Comparison of ENCODE assay signal across 20 cellular contexts in the genomic region with DNA sequence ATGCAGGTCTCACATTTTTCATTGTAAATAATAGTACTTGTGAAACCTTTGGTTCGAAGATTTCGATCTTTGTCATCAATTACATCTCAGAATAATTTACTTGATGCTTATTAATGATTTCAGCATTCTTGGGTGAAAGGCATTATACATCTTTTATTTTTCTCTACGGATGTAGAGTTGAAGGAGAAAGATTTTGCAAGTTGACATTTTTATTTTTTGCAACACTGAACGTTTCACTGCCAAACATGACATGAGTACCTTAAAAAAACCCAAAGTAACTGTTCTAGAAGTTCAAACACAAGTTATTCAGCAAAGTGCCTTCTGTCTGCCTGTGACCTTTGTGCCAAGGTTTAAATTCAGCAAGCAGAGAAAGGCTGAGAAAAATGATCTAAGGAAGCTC.
DNase-seq lines count a peak whose midpoint lies in the region; ATAC-seq, FAIRE-seq and TF ChIP-seq lines count a peak whose summit lies in the region.
"Had no signal": no experiment of that assay in that cellular context is flagged by ENCODE, and none has a peak within 500 bp of the region (broad histone marks: within the 10 kb centered on the region; RNA-seq: fewer than 3 reads in every experiment).

No MANE protein-coding gene starts in this region.

- no peaks in the 10 kb centered on the region for H3K36me3 ChIP-seq in heart right ventricle
- H3K36me3 ChIP-seq in HUES64 (ENCODE audit: insufficient read depth, low read length) = no peaks in the 10 kb centered on the region
- H3K36me3 ChIP-seq in endothelial cell of umbilical vein (ENCODE audit: control insufficient read depth in 2 of 2, extremely low read depth in 1 of 2, insufficient read depth in 2 of 2, low read length in 2 of 2) = no peaks in the 10 kb centered on the region
- no peaks in the 10 kb centered on the region for H3K36me3 ChIP-seq in parathyroid adenoma (ENCODE audit: control insufficient read depth, insufficient read depth, low read length)

- no peak for FAIRE-seq in endothelial cell of umbilical vein (lab: Jason Lieb, UNC)
- FAIRE-seq: D721Med, G401.6 had no signal

- DNase-seq in heart right ventricle = no peak
- no peak for DNase-seq in Right ventricle myocardium inferior (ENCODE audit: missing footprints)
- no peak for DNase-seq in endothelial cell of umbilical vein (ENCODE audit: low read depth, low spot score)
- DNase-seq in immature natural killer cell = no peak
- DNase-seq in AG08395 (ENCODE audit: low spot score) = no peak
- DNase-seq: AML-193; CD8-positive, alpha-beta T cell; DMS79 treated with DMSO at 0.1 percent for 48 hours; GOT3; Kasumi-1; NCI-H187; NCI-H345; NK-92 treated with Interleukin-12 subunit alpha and Interleukin-12 subunit beta, amount 100 ng/mL, for 24 hours; OCI-M1; SIG-M5 had no signal

- H3K27ac Mint-ChIP-seq in immature natural killer cell = no peak overlapping the region
- H3K27ac Mint-ChIP-seq: CD8-positive, alpha-beta T cell had no signal

- intact Hi-C loops in heart right ventricle (cut with DNase I) (loop anchor here in 2 of 10 donors (10.0 kb wide), 2 partner anchors 70 to 230 kb away; no protein-coding TSS in a partner anchor), Right ventricle myocardium inferior (cut with DNase I) (loop anchor here (10.0 kb wide), 1 partner anchor 70 kb away; no protein-coding TSS in a partner anchor), endothelial cell of umbilical vein (cut with micrococcal nuclease) (no loop called here)

- TF ChIP-seq CTCF in heart right ventricle (IDR thresholded peaks at IDR 0.05) (no peak), endothelial cell of umbilical vein (IDR thresholded peaks at IDR 0.05; ENCODE audit: extremely low read depth in 1 of 2, insufficient read depth in 1 of 2, low read depth in 1 of 2, low read length in 2 of 2) (no peak), parathyroid adenoma (IDR thresholded peaks at IDR 0.05) (no peak)

- CTCF ChIA-PET in endothelial cell of umbilical vein (lab: Charles Lee) = interaction anchor here (0.9 to 1.3 kb wide), 3 partner anchors 10 to 237 kb away, joined by 3 to 6 read pairs (median 4); no protein-coding TSS in a partner anchor

- no peaks in the 10 kb centered on the region for H3K9me1 ChIP-seq in endothelial cell of umbilical vein (replicated peaks; ENCODE audit: control insufficient read depth, extremely low read depth, insufficient read depth, low read length)

- 60 to 63% methylated on average over 4 of the region's 4 CpGs for WGBS in heart right ventricle, 2 donors
- 96% methylated on average over 1 of the region's 4 CpGs for WGBS in HUES64

- H3K79me2 ChIP-seq in endothelial cell of umbilical vein (ENCODE audit: control insufficient read depth, insufficient read depth, low read length) (no peaks in the 10 kb centered on the region), parathyroid adenoma (no peaks in the 10 kb centered on the region)

- peaks cover 3 to 7% (median 4%) of the 10 kb centered on the region in 3 donors for H3K27me3 Mint-ChIP-seq in immature natural killer cell (ENCODE audit: low read depth in 3 of 3)

- H3K9me3 ChIP-seq in heart right ventricle (peaks cover 0 to 20% (median 0%) of the 10 kb centered on the region in 11 donors), HUES64 (ENCODE audit: insufficient read depth, low read depth, low read length) (peaks cover 19% of the 10 kb centered on the region), endothelial cell of umbilical vein (replicated peaks; ENCODE audit: control insufficient read depth, insufficient read depth, low read length) (no peaks in the 10 kb centered on the region), parathyroid adenoma (ENCODE audit: control insufficient read depth, low read length) (no peaks in the 10 kb centered on the region)

- no peak overlapping the region for H3K4me3 Mint-ChIP-seq in immature natural killer cell
- H3K4me3 Mint-ChIP-seq: CD8-positive, alpha-beta T cell had no signal

- no TSS peak for BruUV-seq in endothelial cell of umbilical vein (replicated peaks; lab: Mats Ljungman, UMichigan)

- POLR2A ChIA-PET in endothelial cell of umbilical vein (lab: Charles Lee) = no interaction called here

- peaks cover 0 to 11% of the 10 kb centered on the region in 2 donors for H3K4me1 Mint-ChIP-seq in immature natural killer cell

- H2AFZ ChIP-seq in endothelial cell of umbilical vein (ENCODE audit: low read depth, low read length) = peak overlapping the region; percentile 44
- H2AFZ ChIP-seq in parathyroid adenoma = peak overlapping the region; percentile 63

- H3K4me3 ChIP-seq in heart right ventricle = no peak overlapping the region
- no peak overlapping the region for H3K4me3 ChIP-seq in HUES64 (ENCODE audit: low read length)
- no peak overlapping the region for H3K4me3 ChIP-seq in endothelial cell of umbilical vein (replicated peaks in 1 of 3; ENCODE audit: insufficient read depth in 1 of 3, low read depth in 1 of 3, low read length in 3 of 3)
- H3K4me3 ChIP-seq in parathyroid adenoma (ENCODE audit: low read depth, low read length) = no peak overlapping the region

- dilution Hi-C loops in endothelial cell of umbilical vein (cut with MboI; ENCODE audit: extremely low pct_ligation_motif_present, low sequenced_read_pairs) = no loop called here

- H3K9me3 Mint-ChIP-seq in immature natural killer cell = peaks cover 0 to 9% (median 0%) of the 10 kb centered on the region in 6 donors

- peak overlapping the region in 9 of 10 donors; percentile 31 to 88 (median 69) for H3K27ac ChIP-seq in heart right ventricle
- H3K27ac ChIP-seq in HUES64 (ENCODE audit: low read depth, low read length) = no peak overlapping the region
- H3K27ac ChIP-seq in endothelial cell of umbilical vein (ENCODE audit: insufficient read depth, low read depth, low read length) = no peak overlapping the region
- peak overlapping the region; percentile 62 for H3K27ac ChIP-seq in parathyroid adenoma

- no peaks in the 10 kb centered on the region for H4K20me1 ChIP-seq in endothelial cell of umbilical vein (replicated peaks; ENCODE audit: control insufficient read depth, extremely low read depth, insufficient read depth, low read length)

- no peak for ATAC-seq in heart right ventricle
- no peak for ATAC-seq in Right ventricle myocardium inferior
- no peak for ATAC-seq in GM21423 (IDR thresholded peaks at IDR 0.05; ENCODE audit: unreplicated experiment)
- ATAC-seq: CD8-positive, alpha-beta T cell had no signal

- 0 out of 2 replicates have a peak overlapping the region, but pooled peaks have one; percentile 19 for H3K9ac ChIP-seq in HUES64 (ENCODE audit: low read depth, low read length)
- no peak overlapping the region for H3K9ac ChIP-seq in endothelial cell of umbilical vein (replicated peaks; ENCODE audit: extremely low read depth, insufficient read depth, low read length)
- H3K9ac ChIP-seq in parathyroid adenoma = no peak overlapping the region

- H3K4me1 ChIP-seq in heart right ventricle (peaks cover 0 to 47% (median 8%) of the 10 kb centered on the region in 9 donors), HUES64 (ENCODE audit: insufficient read depth, low read length) (no peaks in the 10 kb centered on the region), endothelial cell of umbilical vein (ENCODE audit: control insufficient read depth, extremely low read depth, insufficient read depth, low read length) (peaks cover 12% of the 10 kb centered on the region), parathyroid adenoma (peaks cover 31% of the 10 kb centered on the region)

- H3K4me2 ChIP-seq in endothelial cell of umbilical vein (ENCODE audit: insufficient read depth, low read length) (no peak overlapping the region), parathyroid adenoma (ENCODE audit: low read length) (peak overlapping the region; percentile 23)

- peaks cover 0 to 4% (median 0%) of the 10 kb centered on the region in 3 donors for H3K36me3 Mint-ChIP-seq in immature natural killer cell

- no peaks in the 10 kb centered on the region for H3K27me3 ChIP-seq in heart right ventricle
- H3K27me3 ChIP-seq in HUES64 (ENCODE audit: insufficient read depth, low read length) = no peaks in the 10 kb centered on the region
- H3K27me3 ChIP-seq in endothelial cell of umbilical vein (ENCODE audit: control insufficient read depth in 2 of 2, insufficient read depth in 2 of 2, low read length in 2 of 2) = no peaks in the 10 kb centered on the region
- no peaks in the 10 kb centered on the region for H3K27me3 ChIP-seq in parathyroid adenoma (ENCODE audit: control insufficient read depth, insufficient read depth, low read length)

- TF ChIP-seq POLR2A in endothelial cell of umbilical vein (IDR thresholded peaks at IDR 0.05; ENCODE audit: low read depth, low read length) = no peak

TF ChIP-seq in endothelial cell of umbilical vein, 7 proteins besides CTCF, POLR2A, EP300 and RAD21:
- TF ChIP-seq GATA2 (IDR thresholded peaks at IDR 0.05; ENCODE audit: insufficient read depth, insufficient read length, low read depth, low read length) (no peak), POLR2AphosphoS5 (IDR thresholded peaks at IDR 0.05; ENCODE audit: insufficient read depth, low read depth, low read length) (no peak), EZH2 (IDR thresholded peaks at IDR 0.05; ENCODE audit: borderline replicate concordance, low read depth, low read length, severe bottlenecking) (no peak), JUN (IDR thresholded peaks at IDR 0.05; ENCODE audit: borderline replicate concordance, insufficient read depth, insufficient read length, low read depth) (no peak), MYC (IDR thresholded peaks at IDR 0.05; ENCODE audit: low read depth, low read length) (no peak), FOS (IDR thresholded peaks at IDR 0.05; ENCODE audit: borderline replicate concordance, insufficient read depth, low read length) (no peak)
- TF ChIP-seq, protein P1, sequence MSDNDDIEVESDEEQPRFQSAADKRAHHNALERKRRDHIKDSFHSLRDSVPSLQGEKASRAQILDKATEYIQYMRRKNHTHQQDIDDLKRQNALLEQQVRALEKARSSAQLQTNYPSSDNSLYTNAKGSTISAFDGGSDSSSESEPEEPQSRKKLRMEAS (IDR thresholded peaks at IDR 0.05; ENCODE audit: insufficient read depth, insufficient read length) = no peak
TF ChIP-seq in endothelial cell of umbilical vein: peak in this region for 0.

Comparison
In these comparisons a context has a peak if more than half of its experiments do, and no peak if none do; other contexts are left out.
1. H3K27ac ChIP-seq: peak in heart right ventricle (9 of 10) and parathyroid adenoma (single experiment); none in HUES64 (single experiment) and endothelial cell of umbilical vein (single experiment).